In the genomic region with DNA sequence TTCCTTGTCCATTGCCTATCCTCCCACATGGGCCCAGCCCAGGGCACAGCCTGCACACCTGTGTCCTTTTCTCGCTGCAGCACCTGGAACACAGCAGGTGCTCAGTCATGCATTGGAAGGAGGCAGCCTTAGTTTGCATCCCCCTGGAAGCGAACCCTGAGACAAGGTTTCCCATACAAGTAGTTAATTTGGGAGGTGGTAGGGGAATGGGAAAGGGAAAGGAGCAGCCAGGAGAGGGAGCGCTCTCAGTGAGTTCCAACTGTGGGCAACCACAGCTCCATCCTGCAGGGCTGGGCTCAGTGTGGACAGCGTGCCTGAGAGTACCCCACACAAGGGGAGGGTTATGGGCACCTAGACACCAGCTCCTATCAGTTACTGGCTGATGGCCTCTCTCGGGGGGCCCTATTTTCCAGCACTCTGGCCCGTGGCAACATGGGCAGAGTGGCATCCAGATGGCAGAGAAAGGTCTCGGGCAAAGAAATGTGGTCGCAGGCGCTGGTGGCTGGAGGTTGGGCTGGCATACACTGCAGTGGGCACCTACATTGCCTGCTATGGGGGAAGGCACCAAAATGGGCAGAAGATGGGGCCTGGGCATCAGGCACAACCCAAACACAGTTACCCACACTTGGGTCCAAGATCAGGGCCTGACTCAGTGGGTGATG, we compare ENCODE assay signal across 17 cellular contexts.
"Had no signal": no experiment of that assay in that cellular context is flagged by ENCODE, and none has a peak within 500 bp of the region (broad histone marks: within the 10 kb centered on the region; RNA-seq: fewer than 3 reads in every experiment).

No MANE protein-coding gene starts in this region.

- H3K9me3 Mint-ChIP-seq: activated naive CD4-positive, alpha-beta T cell treated with anti-CD3 and anti-CD28 coated beads, Interleukin-2, amount 10 ng/mL, durations not matched to agents 7 days and 5 days; T-helper 2 cell treated with Interferon-gamma antibody and Interleukin-4, amounts not matched to agents 5 μg/mL and 100 μg/mL, for 36 hours had no signal

- H3K4me1 Mint-ChIP-seq: activated CD8-positive, alpha-beta memory T cell treated with anti-CD3 and anti-CD28 coated beads, Interleukin-2, amount 10 ng/mL, durations not matched to agents 7 days and 5 days; activated naive CD4-positive, alpha-beta T cell treated with anti-CD3 and anti-CD28 coated beads, Interleukin-2, amount 10 ng/mL, durations not matched to agents 7 days and 5 days had no signal

- H3K4me3 Mint-ChIP-seq: activated CD8-positive, alpha-beta memory T cell treated with anti-CD3 and anti-CD28 coated beads, Interleukin-2, amount 10 ng/mL, durations not matched to agents 7 days and 5 days; activated naive CD4-positive, alpha-beta T cell treated with anti-CD3 and anti-CD28 coated beads, Interleukin-2, amount 10 ng/mL, durations not matched to agents 7 days and 5 days; T-helper 2 cell treated with Interferon-gamma antibody and Interleukin-4, amounts not matched to agents 5 μg/mL and 100 μg/mL, for 36 hours had no signal

- DNase-seq: activated CD4-positive, alpha-beta T cell treated with anti-CD3 and anti-CD28 coated beads, Interleukin-2, amount 50 U/mL, for 1 hour; activated CD8-positive, alpha-beta memory T cell treated with anti-CD3 and anti-CD28 coated beads, Interleukin-2, amount 10 ng/mL, durations not matched to agents 7 days and 5 days; activated naive CD4-positive, alpha-beta T cell treated with anti-CD3 and anti-CD28 coated beads, Interleukin-2, amount 10 ng/mL, durations not matched to agents 7 days and 5 days; activated T-cell treated with anti-CD3 and anti-CD28 coated beads, Interleukin-2, amount 50 U/mL, for 1 hour; mammary epithelial cell; retina; stimulated activated CD4-positive, alpha-beta T cell treated with anti-CD3 and anti-CD28 coated beads, Interleukin-12 subunit alpha, Interleukin-12 subunit beta, amount 100 ng/mL, for 4 hours; stimulated activated CD4-positive, alpha-beta T cell treated with anti-CD3 and anti-CD28 coated beads, Interleukin-2, amount 100 ng/mL, for 24 hours had no signal

- H3K36me3 ChIP-seq: cardiac muscle cell, gastroesophageal sphincter, neutrophil had no signal

- H3K4me3 ChIP-seq: cardiac muscle cell, gastroesophageal sphincter had no signal

- H3K36me3 Mint-ChIP-seq: activated CD8-positive, alpha-beta memory T cell treated with anti-CD3 and anti-CD28 coated beads, Interleukin-2, amount 10 ng/mL, durations not matched to agents 7 days and 5 days; activated naive CD4-positive, alpha-beta T cell treated with anti-CD3 and anti-CD28 coated beads, Interleukin-2, amount 10 ng/mL, durations not matched to agents 7 days and 5 days had no signal

- ATAC-seq: activated CD8-positive, alpha-beta memory T cell treated with anti-CD3 and anti-CD28 coated beads, Interleukin-2, amount 10 ng/mL, durations not matched to agents 7 days and 5 days; gastroesophageal sphincter; left lobe of liver had no signal

- H3K27ac Mint-ChIP-seq: activated CD8-positive, alpha-beta memory T cell treated with anti-CD3 and anti-CD28 coated beads, Interleukin-2, amount 10 ng/mL, durations not matched to agents 7 days and 5 days; activated naive CD4-positive, alpha-beta T cell treated with anti-CD3 and anti-CD28 coated beads, Interleukin-2, amount 10 ng/mL, durations not matched to agents 7 days and 5 days; T-helper 2 cell treated with Interferon-gamma antibody and Interleukin-4, amounts not matched to agents 5 μg/mL and 100 μg/mL, for 36 hours had no signal

- H3K4me1 ChIP-seq: gastroesophageal sphincter had no signal

- H3K9me3 ChIP-seq: gastroesophageal sphincter, neutrophil had no signal

- H3K27ac ChIP-seq: cardiac muscle cell, gastroesophageal sphincter, neutrophil had no signal

- FAIRE-seq: astrocyte, colon, endometrium, keratinocyte had no signal
